Comparison of ENCODE assay signal across 14 cellular contexts in the genomic region with DNA sequence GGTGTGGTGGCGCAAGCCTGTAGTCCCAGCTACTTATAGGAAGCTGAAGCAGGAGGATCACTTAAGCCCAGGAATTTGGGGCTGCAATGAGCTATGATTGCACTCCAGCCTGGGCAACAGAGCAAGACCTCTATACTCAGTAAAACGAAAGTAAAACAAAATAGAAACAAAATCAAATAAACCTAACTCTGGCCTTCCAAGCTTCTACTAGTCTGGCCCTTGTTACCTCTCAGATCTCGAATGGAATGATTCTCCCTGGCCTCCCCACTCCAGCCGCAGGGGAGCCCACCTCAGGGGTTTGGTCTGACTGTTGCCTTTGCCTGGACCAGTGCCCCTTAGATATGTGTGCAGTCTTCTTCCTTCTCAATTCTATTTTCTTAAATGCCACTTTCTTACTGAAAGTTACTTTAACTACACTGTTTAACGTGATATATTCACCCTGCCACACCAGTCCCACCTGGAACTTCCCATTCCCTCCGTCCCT.
DNase-seq lines count a peak whose midpoint lies in the region; ATAC-seq and TF ChIP-seq lines count a peak whose summit lies in the region.
"Had no signal": no experiment of that assay in that cellular context is flagged by ENCODE, and none has a peak within 500 bp of the region (broad histone marks: within the 10 kb centered on the region; RNA-seq: fewer than 3 reads in every experiment).

No MANE protein-coding gene starts in this region.

- TF ChIP-seq POLR2A in vagina (IDR thresholded peaks at IDR 0.05), result no peak

- H3K9ac ChIP-seq in NT2/D1 (ENCODE audit: insufficient read length, low read depth), result no peak overlapping the region

- TF ChIP-seq CTCF in vagina (IDR thresholded peaks at IDR 0.05), result no peak
- TF ChIP-seq CTCF in right atrium auricular region (IDR thresholded peaks at IDR 0.05), result no peak

- peak; percentile 93 for ATAC-seq in GM18867 (IDR thresholded peaks at IDR 0.05; ENCODE audit: unreplicated experiment)
- no peak for ATAC-seq in right cardiac atrium

- peak; percentile 9 for DNase-seq in H4 (ENCODE audit: low spot score)
- DNase-seq in NT2/D1 (ENCODE audit: low read depth, low spot score), result peak; percentile 13
- DNase-seq in vagina (ENCODE audit: extremely low spot score in 2 of 2), result no peak
- no peak for DNase-seq in NCI-H1436 treated with DMSO at 0.1 percent for 48 hours (lab: John Stamatoyannopoulos, UW)
- no peak for DNase-seq in right atrium auricular region (ENCODE audit: low spot score)
- no peak for DNase-seq in right cardiac atrium
- DNase-seq: activated naive CD4-positive, alpha-beta T cell; DMS 273 treated with DMSO at 0.1 percent for 48 hours; KBM-7; NCI-H1417; nephron progenitor cell; SJCRH30 had no signal

- H3K4me1 ChIP-seq in NT2/D1 (ENCODE audit: insufficient read depth, insufficient read length) (no peaks in the 10 kb centered on the region), vagina (peaks cover 6% of the 10 kb centered on the region), right atrium auricular region (no peaks in the 10 kb centered on the region), right cardiac atrium (ENCODE audit: control insufficient read depth, insufficient read depth, low read length) (no peaks in the 10 kb centered on the region)
- H3K4me1 ChIP-seq: SJCRH30 had no signal

- H3K27ac ChIP-seq in vagina (peak overlapping the region; percentile 36), right atrium auricular region (no peak overlapping the region), right cardiac atrium (ENCODE audit: low read length) (no peak overlapping the region)
- H3K27ac ChIP-seq: coronary artery, SJCRH30 had no signal

- H3K4me3 ChIP-seq in NT2/D1 (ENCODE audit: insufficient read length, low read depth), result no peak overlapping the region
- H3K4me3 ChIP-seq in vagina, result peak overlapping the region in 1 of 2 donors; percentile 6
- no peak overlapping the region for H3K4me3 ChIP-seq in right atrium auricular region
- no peak overlapping the region for H3K4me3 ChIP-seq in right cardiac atrium (ENCODE audit: low read length)
- H3K4me3 ChIP-seq: coronary artery, SJCRH30 had no signal

- no peaks in the 10 kb centered on the region; the same call in 1 of the 2 replicates for H3K9me3 ChIP-seq in NT2/D1 (ENCODE audit: insufficient read depth, low read length)
- no peaks in the 10 kb centered on the region for H3K9me3 ChIP-seq in vagina
- no peaks in the 10 kb centered on the region for H3K9me3 ChIP-seq in right atrium auricular region
- H3K9me3 ChIP-seq in right cardiac atrium (ENCODE audit: control insufficient read depth, low read length), result no peaks in the 10 kb centered on the region
- H3K9me3 ChIP-seq: SJCRH30 had no signal

- H3K27me3 ChIP-seq in NT2/D1 (ENCODE audit: insufficient read depth, insufficient read length) (peaks cover 53% of the 10 kb centered on the region), vagina (no peaks in the 10 kb centered on the region), right atrium auricular region (no peaks in the 10 kb centered on the region), right cardiac atrium (ENCODE audit: control insufficient read depth, insufficient read depth) (no peaks in the 10 kb centered on the region)

- 65% methylated on average over 6 of the region's 6 CpGs for WGBS in right cardiac atrium

- H3K36me3 ChIP-seq in NT2/D1 (ENCODE audit: insufficient read depth, insufficient read length, low read length) (no peaks in the 10 kb centered on the region), vagina (no peaks in the 10 kb centered on the region), right atrium auricular region (no peaks in the 10 kb centered on the region)
- H3K36me3 ChIP-seq: SJCRH30 had no signal

- intact Hi-C loops in vagina (cut with DNase I) (no loop called here), right cardiac atrium (cut with DNase I) (no loop called here)

Comparison
In these comparisons a context has a peak if more than half of its experiments do, and no peak if none do; other contexts are left out.
1. DNase-seq: peak in H4 (single experiment) and NT2/D1 (single experiment); none in vagina (0 of 2), NCI-H1436 treated with DMSO at 0.1 percent for 48 hours (single experiment), right atrium auricular region (single experiment) and right cardiac atrium (0 of 3).